Comparison of ENCODE assay signal across 11 cellular contexts in the genomic region with DNA sequence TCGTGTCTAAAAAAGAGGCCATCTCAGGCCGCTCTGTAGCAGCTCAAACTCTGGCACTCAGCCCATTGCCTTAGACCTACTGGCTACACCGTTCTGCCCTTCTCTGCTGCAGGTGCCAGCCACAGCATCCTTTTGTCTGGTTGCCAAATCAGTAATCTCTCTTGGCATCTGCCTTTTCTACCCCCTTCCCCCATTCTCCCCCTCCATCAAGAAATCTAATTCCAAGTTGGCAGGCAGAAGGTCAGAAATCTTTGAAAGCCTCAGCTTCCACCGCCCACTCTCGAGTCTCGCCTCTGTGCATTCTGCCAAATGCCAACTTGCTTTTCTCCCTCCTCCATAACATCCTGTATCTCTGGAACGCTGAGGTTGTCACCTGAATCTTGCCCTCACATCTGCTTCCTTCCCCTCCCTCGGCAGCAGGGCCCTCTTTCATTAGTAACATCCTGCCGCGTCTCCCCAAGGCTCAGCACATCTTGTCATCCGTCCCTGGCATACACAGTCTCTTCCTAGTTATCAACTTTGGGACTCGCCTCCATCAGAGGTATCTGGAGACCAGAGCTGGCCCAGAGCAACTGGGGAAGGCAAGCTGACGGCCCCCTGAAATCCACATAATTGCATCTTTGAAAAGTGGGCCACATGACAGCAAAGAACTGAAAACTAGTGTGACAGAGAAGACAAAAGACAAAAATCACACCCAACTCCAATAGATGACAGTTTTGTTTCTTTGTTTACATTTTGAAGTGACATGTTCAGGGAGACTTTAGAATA.
DNase-seq lines count a peak whose midpoint lies in the region; ATAC-seq and TF ChIP-seq lines count a peak whose summit lies in the region.
"Had no signal": no experiment of that assay in that cellular context is flagged by ENCODE, and none has a peak within 500 bp of the region (broad histone marks: within the 10 kb centered on the region; RNA-seq: fewer than 3 reads in every experiment).

No MANE protein-coding gene starts in this region.

- CTCF ChIA-PET in MCF 10A (lab: Yijun Ruan, JAX), result interaction anchor here (0.5 to 3.1 kb wide), 39 partner anchors 8 to 1538 kb away, joined by 3 to 22 read pairs (median 4); no protein-coding TSS in a partner anchor
- CTCF ChIA-PET in PC-9 (lab: Charles Lee), result interaction anchor here (0.6 to 0.7 kb wide), 2 partner anchors 1261 to 1376 kb away, joined by 3 read pairs; no protein-coding TSS in a partner anchor

- DNase-seq in Daoy (ENCODE audit: low read depth), result peak; percentile 62
- peak; percentile 56 for DNase-seq in NCI-H2171 (lab: John Stamatoyannopoulos, UW)
- peak; percentile 49 for DNase-seq in MCF 10A (ENCODE audit: unreplicated experiment)
- DNase-seq in osteocyte (ENCODE audit: extremely low spot score, unreplicated experiment), result no peak
- DNase-seq in NCI-H2107 (lab: John Stamatoyannopoulos, UW), result no peak
- no peak for DNase-seq in NCI-H1930 (lab: John Stamatoyannopoulos, UW)
- DNase-seq in PC-9, result no peak

- no peaks in the 10 kb centered on the region for H3K79me2 ChIP-seq in PC-9 (ENCODE audit: low read depth)

- H3K27ac ChIP-seq in PC-9, result no peak overlapping the region
- H3K27ac ChIP-seq: neutrophil, SK-N-MC had no signal

- H3K27me3 Mint-ChIP-seq in MCF 10A (ENCODE audit: insufficient read depth, unreplicated experiment) (no peaks in the 10 kb centered on the region), osteocyte (ENCODE audit: unreplicated experiment) (no peaks in the 10 kb centered on the region)

- H3K9me3 ChIP-seq in PC-9 (ENCODE audit: insufficient read depth, low read depth), result no peaks in the 10 kb centered on the region
- H3K9me3 ChIP-seq: HAP-1, neutrophil had no signal

- H2AFZ ChIP-seq in PC-9, result no peak overlapping the region

- no peak overlapping the region for H3K4me3 ChIP-seq in PC-9
- H3K4me3 ChIP-seq: HAP-1, SK-N-MC had no signal

- no peaks in the 10 kb centered on the region for H3K36me3 Mint-ChIP-seq in MCF 10A (ENCODE audit: insufficient read depth, unreplicated experiment)
- no peaks in the 10 kb centered on the region for H3K36me3 Mint-ChIP-seq in osteocyte (ENCODE audit: unreplicated experiment)

- 0 out of 2 replicates have a peak, but pooled peaks cover 3% of the 10 kb centered on the region for H3K9me2 ChIP-seq in PC-9 (ENCODE audit: insufficient read depth)

- no TSS peak for BruUV-seq in MCF 10A (replicated peaks; lab: Mats Ljungman, UMichigan)
- BruUV-seq in PC-9 (replicated peaks; lab: Mats Ljungman, UMichigan), result no TSS peak

- H3K27ac Mint-ChIP-seq in MCF 10A (ENCODE audit: low read depth, unreplicated experiment), result peak overlapping the region; percentile 29
- H3K27ac Mint-ChIP-seq in osteocyte (ENCODE audit: unreplicated experiment), result peak overlapping the region; percentile 18

- H3K4me1 Mint-ChIP-seq in MCF 10A (ENCODE audit: insufficient read depth, unreplicated experiment) (peaks cover 39% of the 10 kb centered on the region), osteocyte (ENCODE audit: unreplicated experiment) (peaks cover 39% of the 10 kb centered on the region)

- intact Hi-C loops in MCF 10A (cut with micrococcal nuclease) (loop anchor here (2.0 to 10.0 kb wide), 4 partner anchors 240 to 1696 kb away; partner anchors contain the start of gene CBLB), PC-9 (cut with micrococcal nuclease; ENCODE audit: unreplicated experiment) (loop anchor here (2.0 to 10.0 kb wide), 4 partner anchors 730 to 1696 kb away; no protein-coding TSS in a partner anchor)

- H3K9me3 Mint-ChIP-seq in MCF 10A (ENCODE audit: unreplicated experiment), result no peaks in the 10 kb centered on the region
- H3K9me3 Mint-ChIP-seq in osteocyte (ENCODE audit: unreplicated experiment), result no peaks in the 10 kb centered on the region

- H3K4me1 ChIP-seq in PC-9 (replicated peaks; ENCODE audit: insufficient read depth), result no peaks in the 10 kb centered on the region
- H3K4me1 ChIP-seq: HAP-1 had no signal

- no peaks in the 10 kb centered on the region for H3K27me3 ChIP-seq in PC-9 (ENCODE audit: insufficient read depth, low read depth)

- H3K4me3 Mint-ChIP-seq in MCF 10A (ENCODE audit: unreplicated experiment), result no peak overlapping the region
- no peak overlapping the region for H3K4me3 Mint-ChIP-seq in osteocyte (ENCODE audit: unreplicated experiment)

- no peaks in the 10 kb centered on the region for H3K36me3 ChIP-seq in PC-9 (ENCODE audit: low read depth)
- H3K36me3 ChIP-seq: HAP-1, neutrophil had no signal

- TF ChIP-seq CTCF in MCF 10A (IDR thresholded peaks at IDR 0.05; ENCODE audit: unreplicated experiment) (no peak), osteocyte (IDR thresholded peaks at IDR 0.05) (no peak), PC-9 (conservative IDR thresholded peaks at IDR 0.05) (no peak)

- no peak overlapping the region for H3K4me2 ChIP-seq in PC-9

- H4K20me1 ChIP-seq in PC-9 (ENCODE audit: insufficient read depth), result no peaks in the 10 kb centered on the region

- no peaks in the 10 kb centered on the region for H3F3A ChIP-seq in PC-9 (ENCODE audit: insufficient read depth, low read depth)

- ATAC-seq in GM18870 (IDR thresholded peaks at IDR 0.05; ENCODE audit: unreplicated experiment), result no peak

- POLR2A ChIA-PET in MCF 10A (lab: Yijun Ruan, JAX), result interaction anchor here (0.5 to 0.6 kb wide), 2 partner anchors 49 to 428 kb away, joined by 3 read pairs; no protein-coding TSS in a partner anchor
- POLR2A ChIA-PET in PC-9 (lab: Charles Lee; ENCODE audit: unreplicated experiment), result interaction anchor here (0.6 to 0.7 kb wide), 2 partner anchors 171 to 1146 kb away, joined by 3 to 5 read pairs; no protein-coding TSS in a partner anchor

Comparison
In these comparisons a context has a peak if more than half of its experiments do, and no peak if none do; other contexts are left out.
1. DNase-seq: peak in Daoy (single experiment), NCI-H2171 (single experiment) and MCF 10A (single experiment); none in osteocyte (single experiment), NCI-H2107 (single experiment), NCI-H1930 (0 of 2) and PC-9 (0 of 2).